ENCODE assay signal across 1 cellular context in the genomic region with DNA sequence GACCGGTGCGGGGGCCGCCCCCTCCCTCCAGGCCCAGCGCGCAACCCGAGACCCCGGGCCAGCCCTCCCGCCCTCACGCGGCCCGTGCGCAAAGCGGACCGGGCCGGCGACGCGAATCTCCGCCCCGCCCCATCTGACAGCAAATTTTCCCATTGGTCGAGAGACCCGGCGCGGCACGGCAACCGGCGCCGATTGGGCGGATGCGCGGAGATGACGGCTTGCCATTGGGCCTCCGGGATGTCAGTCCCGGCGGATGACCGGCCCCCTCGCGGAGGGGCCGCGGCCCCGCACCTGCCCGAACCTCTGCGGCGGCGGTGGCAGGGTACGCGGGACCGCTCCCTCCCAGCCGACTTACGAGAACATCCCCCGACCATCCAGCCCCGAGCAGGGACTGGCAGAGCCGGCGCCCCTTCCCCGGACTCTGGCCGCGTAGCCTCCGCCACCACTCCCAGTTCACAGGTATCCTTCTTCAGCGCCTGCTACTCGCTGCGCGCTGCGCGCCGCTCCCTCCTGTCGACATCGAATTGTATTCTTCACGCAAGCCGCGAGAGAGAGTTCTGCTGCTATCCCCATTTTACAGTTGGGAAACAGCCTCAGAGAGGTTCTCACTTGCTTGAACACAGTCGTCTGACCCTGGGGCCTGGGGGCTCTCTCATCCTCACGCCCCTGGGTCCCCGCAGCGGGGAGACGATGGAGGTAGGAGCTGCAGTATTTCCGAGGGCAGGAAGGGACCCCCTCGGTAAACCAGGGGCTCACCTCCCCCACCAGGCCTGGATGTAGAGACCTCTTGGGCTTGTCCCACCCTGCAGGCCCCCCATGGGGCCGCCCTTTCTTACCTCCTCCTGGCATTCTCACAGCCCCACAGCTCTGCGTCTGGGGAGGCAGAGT.
TF ChIP-seq lines count a peak whose summit lies in the region.

ARVCF (minus strand) TSS at position 90 of the 888 bp plus-strand sequence. CDS start 26,029 bp downstream, outside the sequence.

TF ChIP-seq in K562, 482 proteins besides CTCF, POLR2A, EP300 and RAD21 (continued from another document and continues in another):
- peak; percentile 79 for TF ChIP-seq ZBTB12 (CRISPR knock-in tag; IDR thresholded peaks at IDR 0.05)
- no peak for TF ChIP-seq ZC3H4 (CRISPR knock-in tag; IDR thresholded peaks at IDR 0.05; ENCODE audit: borderline replicate concordance)
- no peak for TF ChIP-seq POLR2H (tag; IDR thresholded peaks at IDR 0.05; ENCODE audit: low read depth)
- TF ChIP-seq KLF13 (tag; IDR thresholded peaks at IDR 0.05; ENCODE audit: borderline replicate concordance, low read depth), result no peak
- peak; percentile 73 for TF ChIP-seq JUND (IDR thresholded peaks at IDR 0.05; ENCODE audit: borderline replicate concordance, low read depth, low read length)
- peak; percentile 3; the same call in 1 of the 3 replicates for TF ChIP-seq JUND (tag; IDR thresholded peaks at IDR 0.05; ENCODE audit: borderline replicate concordance, low read depth, low read length)
- TF ChIP-seq HNRNPL (IDR thresholded peaks at IDR 0.05; ENCODE audit: low read depth, low read length), result no peak; the same call in 1 of the 2 replicates
- no peak for TF ChIP-seq PHB (CRISPR knock-in tag; IDR thresholded peaks at IDR 0.05)
- no peak for TF ChIP-seq CBFA2T3 (IDR thresholded peaks at IDR 0.05)
- no peak for TF ChIP-seq CAMTA2 (CRISPR knock-in tag; conservative IDR thresholded peaks at IDR 0.05)
- peak; percentile 83; the same call in 1 of the 2 replicates for TF ChIP-seq HIVEP1 (CRISPR knock-in tag; IDR thresholded peaks at IDR 0.05)
- no peak for TF ChIP-seq RHOXF2B (CRISPR knock-in tag; conservative IDR thresholded peaks at IDR 0.05)
- TF ChIP-seq REST (CRISPR knock-in tag; IDR thresholded peaks at IDR 0.05; ENCODE audit: low read depth), result peak; percentile 75
- no peak for TF ChIP-seq FOSL1 (tag; conservative IDR thresholded peaks at IDR 0.05)
- no peak for TF ChIP-seq HDGF (IDR thresholded peaks at IDR 0.05)
- peak; percentile 99 for TF ChIP-seq SP2 (IDR thresholded peaks at IDR 0.05; ENCODE audit: extremely low read depth, low read depth, low read length, poor library complexity, severe bottlenecking)
- peak; percentile 99 for TF ChIP-seq CXXC5 (CRISPR knock-in tag; IDR thresholded peaks at IDR 0.05)
- TF ChIP-seq ZC3H11A (IDR thresholded peaks at IDR 0.05; ENCODE audit: low read depth, low read length), result peak; percentile 71; the same call in 1 of the 2 replicates
- TF ChIP-seq SRSF9 (IDR thresholded peaks at IDR 0.05; ENCODE audit: borderline replicate concordance, low read depth, low read length), result no peak
- TF ChIP-seq LEF1 (IDR thresholded peaks at IDR 0.05), result no peak
- TF ChIP-seq DPF2 (IDR thresholded peaks at IDR 0.05), result no peak
- TF ChIP-seq, protein P1, sequence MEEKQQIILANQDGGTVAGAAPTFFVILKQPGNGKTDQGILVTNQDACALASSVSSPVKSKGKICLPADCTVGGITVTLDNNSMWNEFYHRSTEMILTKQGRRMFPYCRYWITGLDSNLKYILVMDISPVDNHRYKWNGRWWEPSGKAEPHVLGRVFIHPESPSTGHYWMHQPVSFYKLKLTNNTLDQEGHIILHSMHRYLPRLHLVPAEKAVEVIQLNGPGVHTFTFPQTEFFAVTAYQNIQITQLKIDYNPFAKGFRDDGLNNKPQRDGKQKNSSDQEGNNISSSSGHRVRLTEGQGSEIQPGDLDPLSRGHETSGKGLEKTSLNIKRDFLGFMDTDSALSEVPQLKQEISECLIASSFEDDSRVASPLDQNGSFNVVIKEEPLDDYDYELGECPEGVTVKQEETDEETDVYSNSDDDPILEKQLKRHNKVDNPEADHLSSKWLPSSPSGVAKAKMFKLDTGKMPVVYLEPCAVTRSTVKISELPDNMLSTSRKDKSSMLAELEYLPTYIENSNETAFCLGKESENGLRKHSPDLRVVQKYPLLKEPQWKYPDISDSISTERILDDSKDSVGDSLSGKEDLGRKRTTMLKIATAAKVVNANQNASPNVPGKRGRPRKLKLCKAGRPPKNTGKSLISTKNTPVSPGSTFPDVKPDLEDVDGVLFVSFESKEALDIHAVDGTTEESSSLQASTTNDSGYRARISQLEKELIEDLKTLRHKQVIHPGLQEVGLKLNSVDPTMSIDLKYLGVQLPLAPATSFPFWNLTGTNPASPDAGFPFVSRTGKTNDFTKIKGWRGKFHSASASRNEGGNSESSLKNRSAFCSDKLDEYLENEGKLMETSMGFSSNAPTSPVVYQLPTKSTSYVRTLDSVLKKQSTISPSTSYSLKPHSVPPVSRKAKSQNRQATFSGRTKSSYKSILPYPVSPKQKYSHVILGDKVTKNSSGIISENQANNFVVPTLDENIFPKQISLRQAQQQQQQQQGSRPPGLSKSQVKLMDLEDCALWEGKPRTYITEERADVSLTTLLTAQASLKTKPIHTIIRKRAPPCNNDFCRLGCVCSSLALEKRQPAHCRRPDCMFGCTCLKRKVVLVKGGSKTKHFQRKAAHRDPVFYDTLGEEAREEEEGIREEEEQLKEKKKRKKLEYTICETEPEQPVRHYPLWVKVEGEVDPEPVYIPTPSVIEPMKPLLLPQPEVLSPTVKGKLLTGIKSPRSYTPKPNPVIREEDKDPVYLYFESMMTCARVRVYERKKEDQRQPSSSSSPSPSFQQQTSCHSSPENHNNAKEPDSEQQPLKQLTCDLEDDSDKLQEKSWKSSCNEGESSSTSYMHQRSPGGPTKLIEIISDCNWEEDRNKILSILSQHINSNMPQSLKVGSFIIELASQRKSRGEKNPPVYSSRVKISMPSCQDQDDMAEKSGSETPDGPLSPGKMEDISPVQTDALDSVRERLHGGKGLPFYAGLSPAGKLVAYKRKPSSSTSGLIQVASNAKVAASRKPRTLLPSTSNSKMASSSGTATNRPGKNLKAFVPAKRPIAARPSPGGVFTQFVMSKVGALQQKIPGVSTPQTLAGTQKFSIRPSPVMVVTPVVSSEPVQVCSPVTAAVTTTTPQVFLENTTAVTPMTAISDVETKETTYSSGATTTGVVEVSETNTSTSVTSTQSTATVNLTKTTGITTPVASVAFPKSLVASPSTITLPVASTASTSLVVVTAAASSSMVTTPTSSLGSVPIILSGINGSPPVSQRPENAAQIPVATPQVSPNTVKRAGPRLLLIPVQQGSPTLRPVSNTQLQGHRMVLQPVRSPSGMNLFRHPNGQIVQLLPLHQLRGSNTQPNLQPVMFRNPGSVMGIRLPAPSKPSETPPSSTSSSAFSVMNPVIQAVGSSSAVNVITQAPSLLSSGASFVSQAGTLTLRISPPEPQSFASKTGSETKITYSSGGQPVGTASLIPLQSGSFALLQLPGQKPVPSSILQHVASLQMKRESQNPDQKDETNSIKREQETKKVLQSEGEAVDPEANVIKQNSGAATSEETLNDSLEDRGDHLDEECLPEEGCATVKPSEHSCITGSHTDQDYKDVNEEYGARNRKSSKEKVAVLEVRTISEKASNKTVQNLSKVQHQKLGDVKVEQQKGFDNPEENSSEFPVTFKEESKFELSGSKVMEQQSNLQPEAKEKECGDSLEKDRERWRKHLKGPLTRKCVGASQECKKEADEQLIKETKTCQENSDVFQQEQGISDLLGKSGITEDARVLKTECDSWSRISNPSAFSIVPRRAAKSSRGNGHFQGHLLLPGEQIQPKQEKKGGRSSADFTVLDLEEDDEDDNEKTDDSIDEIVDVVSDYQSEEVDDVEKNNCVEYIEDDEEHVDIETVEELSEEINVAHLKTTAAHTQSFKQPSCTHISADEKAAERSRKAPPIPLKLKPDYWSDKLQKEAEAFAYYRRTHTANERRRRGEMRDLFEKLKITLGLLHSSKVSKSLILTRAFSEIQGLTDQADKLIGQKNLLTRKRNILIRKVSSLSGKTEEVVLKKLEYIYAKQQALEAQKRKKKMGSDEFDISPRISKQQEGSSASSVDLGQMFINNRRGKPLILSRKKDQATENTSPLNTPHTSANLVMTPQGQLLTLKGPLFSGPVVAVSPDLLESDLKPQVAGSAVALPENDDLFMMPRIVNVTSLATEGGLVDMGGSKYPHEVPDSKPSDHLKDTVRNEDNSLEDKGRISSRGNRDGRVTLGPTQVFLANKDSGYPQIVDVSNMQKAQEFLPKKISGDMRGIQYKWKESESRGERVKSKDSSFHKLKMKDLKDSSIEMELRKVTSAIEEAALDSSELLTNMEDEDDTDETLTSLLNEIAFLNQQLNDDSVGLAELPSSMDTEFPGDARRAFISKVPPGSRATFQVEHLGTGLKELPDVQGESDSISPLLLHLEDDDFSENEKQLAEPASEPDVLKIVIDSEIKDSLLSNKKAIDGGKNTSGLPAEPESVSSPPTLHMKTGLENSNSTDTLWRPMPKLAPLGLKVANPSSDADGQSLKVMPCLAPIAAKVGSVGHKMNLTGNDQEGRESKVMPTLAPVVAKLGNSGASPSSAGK (IDR thresholded peaks at IDR 0.05), result no peak
- peak; percentile 63; the same call in 1 of the 2 replicates for TF ChIP-seq JUNB (CRISPR knock-in tag; conservative IDR thresholded peaks at IDR 0.05)
- TF ChIP-seq ZNF644 (tag; IDR thresholded peaks at IDR 0.05; ENCODE audit: low read depth), result no peak
- peak; percentile 90 for TF ChIP-seq OTX1 (CRISPR knock-in tag; IDR thresholded peaks at IDR 0.05)
- TF ChIP-seq, protein P2, sequence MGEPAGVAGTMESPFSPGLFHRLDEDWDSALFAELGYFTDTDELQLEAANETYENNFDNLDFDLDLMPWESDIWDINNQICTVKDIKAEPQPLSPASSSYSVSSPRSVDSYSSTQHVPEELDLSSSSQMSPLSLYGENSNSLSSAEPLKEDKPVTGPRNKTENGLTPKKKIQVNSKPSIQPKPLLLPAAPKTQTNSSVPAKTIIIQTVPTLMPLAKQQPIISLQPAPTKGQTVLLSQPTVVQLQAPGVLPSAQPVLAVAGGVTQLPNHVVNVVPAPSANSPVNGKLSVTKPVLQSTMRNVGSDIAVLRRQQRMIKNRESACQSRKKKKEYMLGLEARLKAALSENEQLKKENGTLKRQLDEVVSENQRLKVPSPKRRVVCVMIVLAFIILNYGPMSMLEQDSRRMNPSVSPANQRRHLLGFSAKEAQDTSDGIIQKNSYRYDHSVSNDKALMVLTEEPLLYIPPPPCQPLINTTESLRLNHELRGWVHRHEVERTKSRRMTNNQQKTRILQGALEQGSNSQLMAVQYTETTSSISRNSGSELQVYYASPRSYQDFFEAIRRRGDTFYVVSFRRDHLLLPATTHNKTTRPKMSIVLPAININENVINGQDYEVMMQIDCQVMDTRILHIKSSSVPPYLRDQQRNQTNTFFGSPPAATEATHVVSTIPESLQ (CRISPR knock-in tag; IDR thresholded peaks at IDR 0.05), result no peak
- TF ChIP-seq PTRF (tag; IDR thresholded peaks at IDR 0.05), result no peak
- peak; percentile 100 for TF ChIP-seq KDM2B (CRISPR knock-in tag; IDR thresholded peaks at IDR 0.05)
- TF ChIP-seq TRIM28 (IDR thresholded peaks at IDR 0.05), result no peak
- TF ChIP-seq BRF1 (IDR thresholded peaks at IDR 0.05; ENCODE audit: borderline replicate concordance, extremely low read depth, insufficient read length), result no peak
- TF ChIP-seq RFX5 (IDR thresholded peaks at IDR 0.05; ENCODE audit: low read depth, low read length), result peak; percentile 91
- no peak for TF ChIP-seq NR3C1 (CRISPR knock-in tag; IDR thresholded peaks at IDR 0.05)
- TF ChIP-seq SMAD4 (CRISPR knock-in tag; conservative IDR thresholded peaks at IDR 0.05), result peak; percentile 76
- TF ChIP-seq ZNF354B (CRISPR knock-in tag; IDR thresholded peaks at IDR 0.05), result no peak
- peak; percentile 57; the same call in 1 of the 2 replicates for TF ChIP-seq PHF8 (IDR thresholded peaks at IDR 0.05; ENCODE audit: borderline replicate concordance, low read length)
- TF ChIP-seq, protein P3, sequence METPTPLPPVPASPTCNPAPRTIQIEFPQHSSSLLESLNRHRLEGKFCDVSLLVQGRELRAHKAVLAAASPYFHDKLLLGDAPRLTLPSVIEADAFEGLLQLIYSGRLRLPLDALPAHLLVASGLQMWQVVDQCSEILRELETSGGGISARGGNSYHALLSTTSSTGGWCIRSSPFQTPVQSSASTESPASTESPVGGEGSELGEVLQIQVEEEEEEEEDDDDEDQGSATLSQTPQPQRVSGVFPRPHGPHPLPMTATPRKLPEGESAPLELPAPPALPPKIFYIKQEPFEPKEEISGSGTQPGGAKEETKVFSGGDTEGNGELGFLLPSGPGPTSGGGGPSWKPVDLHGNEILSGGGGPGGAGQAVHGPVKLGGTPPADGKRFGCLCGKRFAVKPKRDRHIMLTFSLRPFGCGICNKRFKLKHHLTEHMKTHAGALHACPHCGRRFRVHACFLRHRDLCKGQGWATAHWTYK (CRISPR knock-in tag; IDR thresholded peaks at IDR 0.05), result peak; percentile 81; the same call in 1 of the 2 replicates
- no peak for TF ChIP-seq SRF (CRISPR knock-in tag; IDR thresholded peaks at IDR 0.05)
- TF ChIP-seq MCM3 (IDR thresholded peaks at IDR 0.05), result no peak
- TF ChIP-seq CBX3 (IDR thresholded peaks at IDR 0.05; ENCODE audit: borderline replicate concordance in 1 of 2, low read length in 2 of 2), result no peak
- no peak for TF ChIP-seq BCL6 (CRISPR knock-in tag; IDR thresholded peaks at IDR 0.05)
- no peak for TF ChIP-seq MCM5 (IDR thresholded peaks at IDR 0.05; ENCODE audit: low read depth)
- no peak for TF ChIP-seq FOXM1 (IDR thresholded peaks at IDR 0.05; ENCODE audit: low read depth)
- TF ChIP-seq FOXM1 (CRISPR knock-in tag; IDR thresholded peaks at IDR 0.05; ENCODE audit: low read depth), result no peak
- no peak for TF ChIP-seq FOXJ3 (CRISPR knock-in tag; IDR thresholded peaks at IDR 0.05)
- 0 out of 2 replicates have a peak, but pooled peaks have one; percentile 53 for TF ChIP-seq ZNF140 (CRISPR knock-in tag; IDR thresholded peaks at IDR 0.05)
